In genomic region chr13:110677205-110677587, GRCh38 we compare ENCODE assay signal across 7 cellular contexts. TPM values are rescaled to one million over a fixed set of nuclear protein-coding genes. Genes with fewer than 3 reads are reported as not detected.
DNase-seq lines count a peak whose midpoint lies in the region; ATAC-seq and TF ChIP-seq lines count a peak whose summit lies in the region.
"Not testable (repeated sequence)": the region's sequence is repeated elsewhere in the genome, so short reads cannot be mapped to it uniquely, and the experiment has no call there.

No MANE protein-coding gene starts in this region.

- not testable (repeated sequence) for H2AFZ ChIP-seq in MM.1S (ENCODE audit: low read length)

- H3K9me3 ChIP-seq in MM.1S (replicated peaks; ENCODE audit: insufficient read depth, low read length); spleen: not testable (repeated sequence)

- H3K27me3 ChIP-seq in MM.1S (replicated peaks; ENCODE audit: insufficient read depth, low read length); spleen (replicated peaks in 1 of 7): not testable (repeated sequence)

- H3F3A ChIP-seq in MM.1S (ENCODE audit: insufficient read depth, low read length), result not testable (repeated sequence)

- not testable (repeated sequence) for DNase-seq in MM.1S; activated T-cell treated with anti-CD3 and anti-CD28 coated beads, Interleukin-2, amount 50 U/mL, for 4 hours
- peak; percentile 65 for DNase-seq in activated CD4-positive, alpha-beta T cell treated with anti-CD3 and anti-CD28 coated beads for 48 hours
- DNase-seq in activated naive CD8-positive, alpha-beta T cell treated with anti-CD3 and anti-CD28 coated beads, Interleukin-2, amount 50 U/mL, for 24 hours, result peak; percentile 26
- peak; percentile 39 for DNase-seq in spleen
- peak; percentile 6 to 43 for DNase-seq in stimulated activated CD8-positive, alpha-beta memory T cell treated with anti-CD3 and anti-CD28 coated beads, Interleukin-7, amount 100 ng/mL, for 48 hours (ENCODE audit: extremely low read depth in 1 of 2, low read depth in 1 of 2)

- H3K36me3 ChIP-seq in MM.1S (replicated peaks; ENCODE audit: insufficient read depth, low read length), result not testable (repeated sequence)
- H3K36me3 ChIP-seq in spleen, result peaks cover 0 to 63% (median 37%) of the 10 kb centered on the region in 6 donors

- 65 to 77% (median 75%) methylated on average over 2 to 8 of the region's 8 CpGs for WGBS in spleen, 5 donors

- H3K27ac Mint-ChIP-seq in activated naive CD8-positive, alpha-beta T cell treated with anti-CD3 and anti-CD28 coated beads, Interleukin-2, amount 50 U/mL, for 24 hours, result peak overlapping the region; percentile 79

- H3K27ac ChIP-seq in MM.1S (ENCODE audit: low read length), result peak overlapping the region; percentile 86; the same call in 1 of the 2 replicates
- H3K27ac ChIP-seq in spleen, result peak overlapping the region in 2 of 8 donors; percentile 75 to 88

- TF ChIP-seq CTCF in GM12875 (IDR thresholded peaks at IDR 0.05; ENCODE audit: borderline replicate concordance, insufficient read depth, low read depth, low read length); MM.1S (IDR thresholded peaks at IDR 0.05; ENCODE audit: low read length); spleen (IDR thresholded peaks at IDR 0.05 in 8 of 11, conservative IDR thresholded peaks at IDR 0.05 in 3 of 11): not testable (repeated sequence)

- H4K20me1 ChIP-seq in MM.1S (ENCODE audit: insufficient read depth, low read length), result not testable (repeated sequence)

- peak; percentile 71 to 77 for ATAC-seq in activated T-cell treated with anti-CD3 and anti-CD28 coated beads, Interleukin-2, amount 50 U/mL, for 4 hours
- peak; percentile 37 for ATAC-seq in activated naive CD8-positive, alpha-beta T cell treated with anti-CD3 and anti-CD28 coated beads, Interleukin-2, amount 50 U/mL, for 24 hours

- H3K9me3 Mint-ChIP-seq in activated T-cell treated with anti-CD3 and anti-CD28 coated beads, Interleukin-2, amount 50 U/mL, for 4 hours; activated naive CD8-positive, alpha-beta T cell treated with anti-CD3 and anti-CD28 coated beads, Interleukin-2, amount 50 U/mL, for 24 hours: not testable (repeated sequence)

- peaks cover 34% of the 10 kb centered on the region for H3K4me1 Mint-ChIP-seq in activated T-cell treated with anti-CD3 and anti-CD28 coated beads, Interleukin-2, amount 50 U/mL, for 4 hours (ENCODE audit: low read depth)
- peaks cover 30% of the 10 kb centered on the region for H3K4me1 Mint-ChIP-seq in activated naive CD8-positive, alpha-beta T cell treated with anti-CD3 and anti-CD28 coated beads, Interleukin-2, amount 50 U/mL, for 24 hours

- intact Hi-C loops in spleen (cut with DNase I; ENCODE audit: low total_unique reads), result not testable (repeated sequence)

- TF ChIP-seq POLR2A in spleen (IDR thresholded peaks at IDR 0.05), result not testable (repeated sequence)

- not testable (repeated sequence) for H3K9ac ChIP-seq in MM.1S (ENCODE audit: low read length)

- H3K27me3 Mint-ChIP-seq in activated T-cell treated with anti-CD3 and anti-CD28 coated beads, Interleukin-2, amount 50 U/mL, for 4 hours (ENCODE audit: low read depth); activated naive CD8-positive, alpha-beta T cell treated with anti-CD3 and anti-CD28 coated beads, Interleukin-2, amount 50 U/mL, for 24 hours: not testable (repeated sequence)

- H3K4me3 Mint-ChIP-seq in activated T-cell treated with anti-CD3 and anti-CD28 coated beads, Interleukin-2, amount 50 U/mL, for 4 hours, result not testable (repeated sequence)
- peak overlapping the region; percentile 38 for H3K4me3 Mint-ChIP-seq in activated naive CD8-positive, alpha-beta T cell treated with anti-CD3 and anti-CD28 coated beads, Interleukin-2, amount 50 U/mL, for 24 hours

- H3K36me3 Mint-ChIP-seq in activated T-cell treated with anti-CD3 and anti-CD28 coated beads, Interleukin-2, amount 50 U/mL, for 4 hours (ENCODE audit: insufficient read depth), result peaks cover 44% of the 10 kb centered on the region
- peaks cover 75% of the 10 kb centered on the region for H3K36me3 Mint-ChIP-seq in activated naive CD8-positive, alpha-beta T cell treated with anti-CD3 and anti-CD28 coated beads, Interleukin-2, amount 50 U/mL, for 24 hours (ENCODE audit: low read depth)

- H3K4me2 ChIP-seq in MM.1S (ENCODE audit: low read depth, low read length), result not testable (repeated sequence)

- not testable (repeated sequence) for H3K79me2 ChIP-seq in MM.1S (ENCODE audit: low read length)

- not testable (repeated sequence) for H3K4me1 ChIP-seq in MM.1S (ENCODE audit: low read length)
- peaks cover 0 to 35% (median 14%) of the 10 kb centered on the region in 6 donors for H3K4me1 ChIP-seq in spleen

- peak overlapping the region; percentile 10 for H3K4me3 ChIP-seq in GM12875 (ENCODE audit: low read depth, low read length)
- not testable (repeated sequence) for H3K4me3 ChIP-seq in MM.1S (ENCODE audit: low read length); spleen

- H3K9me2 ChIP-seq in MM.1S (replicated peaks; ENCODE audit: insufficient read depth, low read length), result not testable (repeated sequence)

RNA-seq across cellular contexts. Expression of gene CARS2, which starts 28.7 kb away (rescaled TPM):
- total RNA-seq in activated T-cell treated with anti-CD3 and anti-CD28 coated beads, Interleukin-2, amount 50 U/mL, for 4 hours, result 10 to 100 TPM; 72.6 to 97.4 (median 80.3) TPM
- 100 to 1,000 TPM in 1 of 7 donors, 10 to 100 TPM in 6; 63.9 to 113 (median 77.9) TPM for total RNA-seq in spleen
- polyA plus RNA-seq in spleen, result 100 to 1,000 TPM in 2 of 3 donors, 10 to 100 TPM in 1; 69.5 to 109 (median 105) TPM

RNA-seq across cellular contexts. Expression of gene ING1, which starts 36.3 kb away (rescaled TPM):
- 10 to 100 TPM; 16.9 to 17.7 (median 17.5) TPM for total RNA-seq in activated T-cell treated with anti-CD3 and anti-CD28 coated beads, Interleukin-2, amount 50 U/mL, for 4 hours
- total RNA-seq in spleen, result 10 to 100 TPM; 15.1 to 32.4 (median 22.9) TPM
- 10 to 100 TPM; 10.5 to 16.0 (median 12.0) TPM for polyA plus RNA-seq in spleen
